Comparison of ENCODE assay signal across 23 cellular contexts in the genomic region with DNA sequence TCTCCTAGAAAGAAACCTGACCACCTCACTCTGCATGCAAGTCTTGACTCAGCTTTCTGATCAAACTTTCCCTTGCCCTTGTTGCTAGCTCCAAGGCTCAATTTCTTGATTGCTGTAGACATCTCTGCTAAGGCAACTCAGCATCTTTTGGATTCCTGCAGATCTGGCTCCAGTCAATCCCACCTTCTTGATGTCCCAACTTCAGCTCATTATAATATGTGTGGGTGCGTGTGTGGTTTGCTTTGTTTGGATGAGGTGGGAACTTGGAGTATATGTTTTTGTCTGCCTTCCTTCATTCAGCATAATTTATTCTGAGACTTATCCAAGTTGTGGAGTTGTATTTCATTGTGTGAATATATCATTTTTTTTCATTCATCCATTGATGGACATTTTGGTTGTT.
"Had no signal": no experiment of that assay in that cellular context is flagged by ENCODE, and none has a peak within 500 bp of the region (broad histone marks: within the 10 kb centered on the region; RNA-seq: fewer than 3 reads in every experiment).

No MANE protein-coding gene starts in this region.

- H3K9me3 Mint-ChIP-seq: activated B cell treated with CpG ODN at 0.5 μM for 24 hours; activated naive CD4-positive, alpha-beta T cell treated with anti-CD3 and anti-CD28 coated beads for 36 hours; activated naive CD8-positive, alpha-beta T cell treated with anti-CD3 and anti-CD28 coated beads, Interleukin-2, amount 10 ng/mL, durations not matched to agents 7 days and 5 days; brain; stimulated activated naive CD8-positive, alpha-beta T cell treated with anti-CD3 and anti-CD28 coated beads, Interleukin-15, amount 100 ng/mL, for 72 hours had no signal

- H3K4me3 ChIP-seq: gastrocnemius medialis, heart left ventricle, left ventricle myocardium inferior, right atrium auricular region, tibial artery had no signal

- H3K36me3 Mint-ChIP-seq: activated naive CD8-positive, alpha-beta T cell treated with anti-CD3 and anti-CD28 coated beads, Interleukin-2, amount 10 ng/mL, durations not matched to agents 7 days and 5 days; brain; natural killer cell had no signal

- H3K27ac Mint-ChIP-seq: activated B cell treated with CpG ODN at 0.5 μM for 24 hours; activated CD4-positive, alpha-beta T cell treated with anti-CD3 and anti-CD28 coated beads for 36 hours; activated naive CD4-positive, alpha-beta T cell treated with anti-CD3 and anti-CD28 coated beads for 36 hours; activated naive CD8-positive, alpha-beta T cell treated with anti-CD3 and anti-CD28 coated beads, Interleukin-2, amount 10 ng/mL, durations not matched to agents 7 days and 5 days; brain; natural killer cell; progenitor cell of endocrine pancreas; T-helper 17 cell had no signal

- H3K4me3 Mint-ChIP-seq: activated B cell treated with CpG ODN at 0.5 μM for 24 hours; activated CD4-positive, alpha-beta T cell treated with anti-CD3 and anti-CD28 coated beads for 36 hours; activated naive CD4-positive, alpha-beta T cell treated with anti-CD3 and anti-CD28 coated beads for 36 hours; activated naive CD8-positive, alpha-beta T cell treated with anti-CD3 and anti-CD28 coated beads, Interleukin-2, amount 10 ng/mL, durations not matched to agents 7 days and 5 days; brain; natural killer cell; stimulated activated naive CD8-positive, alpha-beta T cell treated with anti-CD3 and anti-CD28 coated beads, Interleukin-15, amount 100 ng/mL, for 72 hours; T-helper 17 cell had no signal

- H3K4me1 ChIP-seq: right atrium auricular region had no signal

- H3K4me1 Mint-ChIP-seq: activated B cell treated with CpG ODN at 0.5 μM for 24 hours; activated CD4-positive, alpha-beta T cell treated with anti-CD3 and anti-CD28 coated beads for 36 hours; activated naive CD8-positive, alpha-beta T cell treated with anti-CD3 and anti-CD28 coated beads, Interleukin-2, amount 10 ng/mL, durations not matched to agents 7 days and 5 days; natural killer cell; stimulated activated naive CD8-positive, alpha-beta T cell treated with anti-CD3 and anti-CD28 coated beads, Interleukin-15, amount 100 ng/mL, for 72 hours; T-helper 17 cell had no signal

- H3K27me3 ChIP-seq: gastrocnemius medialis, heart left ventricle, right atrium auricular region, tibial artery had no signal

- H3K9me3 ChIP-seq: gastrocnemius medialis, heart left ventricle, left ventricle myocardium inferior, right atrium auricular region, tibial artery had no signal

- H3K27me3 Mint-ChIP-seq: activated B cell treated with CpG ODN at 0.5 μM for 24 hours; activated CD4-positive, alpha-beta T cell treated with anti-CD3 and anti-CD28 coated beads for 36 hours; activated naive CD8-positive, alpha-beta T cell treated with anti-CD3 and anti-CD28 coated beads, Interleukin-2, amount 10 ng/mL, durations not matched to agents 7 days and 5 days; progenitor cell of endocrine pancreas; stimulated activated naive CD8-positive, alpha-beta T cell treated with anti-CD3 and anti-CD28 coated beads, Interleukin-15, amount 100 ng/mL, for 72 hours; T-helper 17 cell had no signal

- H3K27ac ChIP-seq: gastrocnemius medialis, heart left ventricle, left ventricle myocardium inferior, right atrium auricular region, tibial artery had no signal

- H3K36me3 ChIP-seq: gastrocnemius medialis, heart left ventricle, left ventricle myocardium inferior, right atrium auricular region, tibial artery had no signal

- DNase-seq: activated B cell treated with CpG ODN at 0.5 μM for 24 hours; activated CD4-positive, alpha-beta T cell treated with anti-CD3 and anti-CD28 coated beads for 36 hours; activated CD4-positive, alpha-beta T cell treated with anti-CD3 and anti-CD28 coated beads, Interleukin-2, amount 50 U/mL, for 48 hours; activated naive CD4-positive, alpha-beta T cell treated with anti-CD3 and anti-CD28 coated beads for 36 hours; activated naive CD8-positive, alpha-beta T cell treated with anti-CD3 and anti-CD28 coated beads, Interleukin-2, amount 10 ng/mL, durations not matched to agents 7 days and 5 days; activated T-cell treated with anti-CD3 and anti-CD28 coated beads, Interleukin-2, amount 50 U/mL, for 48 hours; amygdala; central memory CD4-positive, alpha-beta T cell; dermis blood vessel endothelial cell; effector CD8-positive, alpha-beta T cell; gastrocnemius medialis; heart left ventricle; left ventricle myocardium inferior; midbrain; natural killer cell; stimulated activated CD4-positive, alpha-beta T cell treated with anti-CD3 and anti-CD28 coated beads, Interleukin-12 subunit alpha, Interleukin-12 subunit beta, amount 100 ng/mL, for 4 hours; stimulated activated naive CD8-positive, alpha-beta T cell treated with anti-CD3 and anti-CD28 coated beads, Interleukin-15, amount 100 ng/mL, for 72 hours; SW 1271; T-helper 17 cell; tibial artery had no signal
